1 cellular context compared by ENCODE assay signal in genomic region chr18:54957987-54958386, GRCh38.
TF ChIP-seq lines count a peak whose summit lies in the region.

No MANE protein-coding gene starts in this region.

TF ChIP-seq in HEK293, 187 proteins besides CTCF, POLR2A, EP300 and RAD21 (continued from another document):
- TF ChIP-seq ZNF398 (tag by site-specific recombination; IDR thresholded peaks at IDR 0.05) (0 out of 2 replicates have a peak, but pooled peaks have one; percentile 10), ZNF701 (tag by site-specific recombination; IDR thresholded peaks at IDR 0.05) (no peak), ATF2 (tag by site-specific recombination; IDR thresholded peaks at IDR 0.05; ENCODE audit: low read depth) (0 out of 2 replicates have a peak, but pooled peaks have one; percentile 40)
